Comparison of ENCODE assay signal across 9 cellular contexts in the genomic region with DNA sequence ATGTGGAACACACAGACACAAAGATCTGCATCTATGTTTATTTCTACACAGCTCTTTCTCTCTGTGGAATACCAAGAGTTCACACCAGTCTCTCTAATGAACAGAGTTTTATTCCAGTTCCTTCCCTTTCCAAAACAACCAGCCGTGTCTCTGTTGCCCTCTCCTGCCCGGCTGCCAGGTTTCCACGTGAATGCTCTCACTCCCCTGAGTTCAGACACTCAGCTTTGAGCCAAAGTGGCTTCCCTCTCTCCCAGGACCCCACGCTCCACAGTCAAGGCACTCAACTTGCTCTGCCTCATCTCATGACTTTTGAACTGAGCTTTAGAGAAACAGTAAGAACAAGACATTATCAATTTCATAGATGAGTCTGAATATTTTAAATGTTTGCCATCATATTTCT.
"Had no signal": no experiment of that assay in that cellular context is flagged by ENCODE, and none has a peak within 500 bp of the region (broad histone marks: within the 10 kb centered on the region; RNA-seq: fewer than 3 reads in every experiment).

No MANE protein-coding gene starts in this region.

- H3K9me3 ChIP-seq: HAP-1 had no signal

- H3K4me3 ChIP-seq: GM23248, GM23338, HAP-1 had no signal

- H2AFZ ChIP-seq: GM23248, GM23338 had no signal

- H3K9me3 Mint-ChIP-seq: GM23338, H9, HFFc6 had no signal

- H3K4me2 ChIP-seq: GM23338 had no signal

- ATAC-seq: GM23338, HCT116 had no signal

- H3K4me1 ChIP-seq: HAP-1 had no signal

- H3K27ac ChIP-seq: GM23248 had no signal

- H3K4me1 Mint-ChIP-seq: GM23338, H9 had no signal

- H3K4me3 Mint-ChIP-seq: GM23338, H9, HFFc6 had no signal

- DNase-seq: GM23248, GOT3, H7, H9, HCEC 1CT, HFFc6 had no signal

- H3K36me3 ChIP-seq: HAP-1 had no signal

- H3K27ac Mint-ChIP-seq: GM23338, HFFc6 had no signal

- H3K9ac ChIP-seq: GM23248 had no signal
